14 cellular contexts compared by ENCODE assay signal in the genomic region with DNA sequence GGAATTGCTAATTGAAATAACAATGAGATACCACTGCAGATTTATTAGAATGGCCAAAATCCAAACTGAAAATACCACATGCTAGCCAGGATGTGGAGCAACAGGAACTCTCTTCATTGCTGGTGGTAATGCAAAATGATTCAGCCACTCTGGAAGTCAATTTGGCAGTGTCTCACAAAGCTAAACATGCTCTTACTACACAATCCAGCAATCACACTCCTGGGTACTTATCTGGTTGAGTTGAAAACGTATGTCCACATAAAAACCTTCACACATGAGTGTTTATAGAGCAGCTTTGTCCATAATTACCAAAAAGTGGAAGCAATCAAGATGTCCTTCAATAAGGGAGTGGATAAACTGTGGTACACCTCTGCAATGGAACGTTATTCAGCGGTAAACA.
DNase-seq lines count a peak whose midpoint lies in the region; ATAC-seq and TF ChIP-seq lines count a peak whose summit lies in the region.
"Had no signal": no experiment of that assay in that cellular context is flagged by ENCODE, and none has a peak within 500 bp of the region (broad histone marks: within the 10 kb centered on the region; RNA-seq: fewer than 3 reads in every experiment).

No MANE protein-coding gene starts in this region.

- no peaks in the 10 kb centered on the region for H3K79me2 ChIP-seq in PC-3 (ENCODE audit: low read length)

- intact Hi-C loops in PC-3 (cut with micrococcal nuclease) = no loop called here

- peak overlapping the region; percentile 13 for H3K4me2 ChIP-seq in PC-3 (ENCODE audit: low read length)

- no peak overlapping the region for H2AFZ ChIP-seq in PC-3 (ENCODE audit: low read length)

- H3K4me1 ChIP-seq in PC-3 (ENCODE audit: insufficient read depth, low read length) = peaks cover 29% of the 10 kb centered on the region
- H3K4me1 ChIP-seq: gastroesophageal sphincter had no signal

- TF ChIP-seq CTCF in PC-3 (conservative IDR thresholded peaks at IDR 0.05; ENCODE audit: low read depth, low read length) (no peak), epithelial cell of proximal tubule (conservative IDR thresholded peaks at IDR 0.05; ENCODE audit: low read depth, low read length) (no peak)

- BruUV-seq in PC-3 (replicated peaks; lab: Mats Ljungman, UMichigan) = no TSS peak

- H3K27ac Mint-ChIP-seq in T-cell = no peak overlapping the region
- H3K27ac Mint-ChIP-seq: activated CD8-positive, alpha-beta T cell treated with anti-CD3 and anti-CD28 coated beads, Interleukin-2, amount 10 ng/mL, durations not matched to agents 7 days and 5 days; nephron progenitor cell had no signal

- peaks cover 14 to 23% of the 10 kb centered on the region in 2 donors for H3K27me3 Mint-ChIP-seq in T-cell

- H3K27me3 ChIP-seq in PC-3 (ENCODE audit: low read length) = no peaks in the 10 kb centered on the region
- H3K27me3 ChIP-seq: gastroesophageal sphincter had no signal

- ATAC-seq in PC-3 (peak; percentile 90), GM21528 (IDR thresholded peaks at IDR 0.05; ENCODE audit: low FRiP score, unreplicated experiment) (no peak), T-cell (replicated peaks in 1 of 4) (no peak)
- ATAC-seq: activated CD8-positive, alpha-beta T cell treated with anti-CD3 and anti-CD28 coated beads, Interleukin-2, amount 10 ng/mL, durations not matched to agents 7 days and 5 days; gastroesophageal sphincter; sciatic nerve had no signal

- H3K9me3 ChIP-seq in PC-3 (ENCODE audit: low read length) = no peaks in the 10 kb centered on the region

- H3K36me3 Mint-ChIP-seq in T-cell = no peaks in the 10 kb centered on the region

- CTCF ChIA-PET in PC-3 (lab: Charles Lee) (no interaction called here), T-cell (lab: Charles Lee) (interaction anchor here in 1 of 2 donors (0.6 kb wide), 1 partner anchor 40 kb away, joined by 4 read pairs; no protein-coding TSS in a partner anchor)

- H3K4me1 Mint-ChIP-seq in T-cell = no peaks in the 10 kb centered on the region
- H3K4me1 Mint-ChIP-seq: nephron progenitor cell had no signal

- H3K36me3 ChIP-seq in PC-3 (ENCODE audit: low read depth, low read length) = no peaks in the 10 kb centered on the region
- H3K36me3 ChIP-seq: gastroesophageal sphincter, HAP-1 had no signal

- DNase-seq in GM03348 (ENCODE audit: low spot score) (peak; percentile 76), PC-3 (peak; percentile 76), epithelial cell of proximal tubule (ENCODE audit: low read depth) (peak; percentile 32), skeletal muscle cell (ENCODE audit: low read depth) (peak; percentile 85), T-cell (no peak), SIG-M5 (lab: John Stamatoyannopoulos, UW) (no peak)
- DNase-seq: activated CD8-positive, alpha-beta T cell treated with anti-CD3 and anti-CD28 coated beads, Interleukin-2, amount 10 ng/mL, durations not matched to agents 7 days and 5 days; activated gamma-delta T cell; left cardiac atrium; nephron progenitor cell had no signal

- no peaks in the 10 kb centered on the region for H4K20me1 ChIP-seq in PC-3 (ENCODE audit: low read length)

- H3K9ac ChIP-seq in PC-3 (ENCODE audit: low read length) = no peak overlapping the region

- H3K9me3 Mint-ChIP-seq in T-cell = no peaks in the 10 kb centered on the region

- H3K9me2 ChIP-seq in PC-3 (replicated peaks; ENCODE audit: low read length) = no peaks in the 10 kb centered on the region

- H3F3A ChIP-seq in PC-3 (ENCODE audit: low read length, unreplicated experiment) = no peaks in the 10 kb centered on the region

- H3K27ac ChIP-seq in PC-3 (ENCODE audit: low read length) = peak overlapping the region; percentile 10; the same call in 1 of the 2 replicates
- H3K27ac ChIP-seq: gastroesophageal sphincter had no signal

- POLR2A ChIA-PET in PC-3 (lab: Charles Lee; ENCODE audit: unreplicated experiment) = no interaction called here
- POLR2A ChIA-PET in T-cell (lab: Charles Lee) = no interaction called here

- H3K4me3 Mint-ChIP-seq in T-cell = no peak overlapping the region
- H3K4me3 Mint-ChIP-seq: activated CD8-positive, alpha-beta T cell treated with anti-CD3 and anti-CD28 coated beads, Interleukin-2, amount 10 ng/mL, durations not matched to agents 7 days and 5 days; nephron progenitor cell had no signal

- H3K4me3 ChIP-seq in PC-3 (ENCODE audit: low read length) (no peak overlapping the region), epithelial cell of proximal tubule (ENCODE audit: low read depth, low read length) (no peak overlapping the region), skeletal muscle cell (ENCODE audit: low read depth, low read length) (no peak overlapping the region)
- H3K4me3 ChIP-seq: gastroesophageal sphincter, HAP-1 had no signal

Comparison
In these comparisons a context has a peak if more than half of its experiments do, and no peak if none do; other contexts are left out.
1. DNase-seq: peak in GM03348 (single experiment), PC-3 (single experiment), epithelial cell of proximal tubule (single experiment) and skeletal muscle cell (single experiment); none in T-cell (0 of 34) and SIG-M5 (single experiment).